In genomic region chr9:136095495-136096058, GRCh38 we compare ENCODE assay signal across 8 cellular contexts. TPM values are rescaled to one million over a fixed set of nuclear protein-coding genes. Genes with fewer than 3 reads are reported as not detected.
A peak's percentile ranks its signal among the peaks of the same experiment; 100 is the strongest.
DNase-seq lines count a peak whose midpoint lies in the region; ATAC-seq, FAIRE-seq and TF ChIP-seq lines count a peak whose summit lies in the region.

No MANE protein-coding gene starts in this region.

- H3K4me1 ChIP-seq in A549 = peaks cover 43% of the 10 kb centered on the region
- H3K4me1 ChIP-seq in HEK293 (ENCODE audit: control insufficient read depth, insufficient read depth, low read length) = peaks cover 3% of the 10 kb centered on the region; the same call in 1 of the 2 replicates
- H3K4me1 ChIP-seq in astrocyte (ENCODE audit: insufficient read depth, low read length) = peaks cover 28% of the 10 kb centered on the region
- H3K4me1 ChIP-seq in iPS-18a (ENCODE audit: control insufficient read depth, low read depth, low read length) = peaks cover 5% of the 10 kb centered on the region
- peaks cover 22 to 68% (median 60%) of the 10 kb centered on the region in 6 donors for H3K4me1 ChIP-seq in spleen

- peaks cover 3% of the 10 kb centered on the region for H3K36me3 Mint-ChIP-seq in astrocyte (ENCODE audit: low read depth, unreplicated experiment)

- no peak for TF ChIP-seq POLR2A in A549 (IDR thresholded peaks at IDR 0.05; ENCODE audit: low read length)
- no peak for TF ChIP-seq POLR2A in spleen (IDR thresholded peaks at IDR 0.05)

- H3K4me1 Mint-ChIP-seq in astrocyte (ENCODE audit: low read depth, unreplicated experiment) = peaks cover 20% of the 10 kb centered on the region

- H3K9ac ChIP-seq in astrocyte (ENCODE audit: low read length) = peak overlapping the region; percentile 31
- H3K9ac ChIP-seq in iPS-18a (ENCODE audit: low read length) = no peak overlapping the region

- FAIRE-seq in A549 (lab: Jason Lieb, UNC) = no peak
- FAIRE-seq in astrocyte (lab: Jason Lieb, UNC) = no peak

- no peak for TF ChIP-seq EP300 in A549 (IDR thresholded peaks at IDR 0.05)

- peak; percentile 31 to 35 for ATAC-seq in A549
- ATAC-seq in GM19035 (IDR thresholded peaks at IDR 0.05; ENCODE audit: unreplicated experiment) = no peak

- H3K4me3 ChIP-seq in A549 = peak overlapping the region; percentile 79
- peak overlapping the region; percentile 63 for H3K4me3 ChIP-seq in HEK293 (ENCODE audit: low read depth, low read length)
- H3K4me3 ChIP-seq in astrocyte (ENCODE audit: insufficient read depth, low read depth, low read length) = peak overlapping the region; percentile 39
- peak overlapping the region; percentile 27 for H3K4me3 ChIP-seq in iPS-18a (ENCODE audit: low read length)
- peak overlapping the region; percentile 57 to 94 (median 84) for H3K4me3 ChIP-seq in spleen

- WGBS in A549 (ENCODE audit: missing lambda C conversion rate) = under 1% methylated on average over 15 of the region's 73 CpGs
- WGBS in spleen, 5 donors = 1 to 6% (median 3%) methylated on average over 27 to 73 of the region's 73 CpGs

- H3K27ac ChIP-seq in A549 = peak overlapping the region; percentile 92 to 94
- H3K27ac ChIP-seq in HEK293 (ENCODE audit: extremely low read depth, low read depth, low read length) = no peak overlapping the region
- no peak overlapping the region for H3K27ac ChIP-seq in astrocyte (ENCODE audit: low read depth, low read length)
- H3K27ac ChIP-seq in iPS-18a (ENCODE audit: low read length) = no peak overlapping the region
- peak overlapping the region; percentile 74 to 95 (median 92) for H3K27ac ChIP-seq in spleen

- H3K4me2 ChIP-seq in A549 (peak overlapping the region; percentile 97), astrocyte (ENCODE audit: low read length) (peak overlapping the region; percentile 94)

- POLR2A ChIA-PET in A549 (lab: Yijun Ruan, JAX) (interaction anchor here (0.6 to 1.4 kb wide), 5 partner anchors 10 to 1166 kb away, joined by 3 to 8 read pairs (median 3); partner anchors contain the start of gene TMEM250), HEK293 (lab: Yijun Ruan, JAX) (interaction anchor here (0.7 to 6.9 kb wide), 8 partner anchors 14 to 135 kb away, joined by 3 to 84 read pairs (median 5); partner anchors contain the start of genes TMEM250 and UBAC1)

- H3K79me2 ChIP-seq in astrocyte (ENCODE audit: insufficient read depth, low read length) = peaks cover 44% of the 10 kb centered on the region

- no peak overlapping the region for H3K27ac Mint-ChIP-seq in astrocyte (ENCODE audit: unreplicated experiment)

- CTCF ChIA-PET in A549 (lab: Yijun Ruan, JAX) = interaction anchor here (0.9 to 4.4 kb wide), 5 partner anchors 11 to 103 kb away, joined by 3 to 27 read pairs (median 3); no protein-coding TSS in a partner anchor
- CTCF ChIA-PET in HEK293 (lab: Yijun Ruan, JAX) = interaction anchor here (0.6 to 1.9 kb wide), 7 partner anchors 14 to 635 kb away, joined by 3 to 6 read pairs (median 4); no protein-coding TSS in a partner anchor

- peaks cover 9% of the 10 kb centered on the region for H3K27me3 Mint-ChIP-seq in astrocyte (ENCODE audit: low read depth, unreplicated experiment)

- TF ChIP-seq CTCF in A549 (IDR thresholded peaks at IDR 0.05) = no peak
- no peak for TF ChIP-seq CTCF in HEK293 (tag by site-specific recombination; IDR thresholded peaks at IDR 0.05)
- no peak for TF ChIP-seq CTCF in astrocyte (IDR thresholded peaks at IDR 0.05; ENCODE audit: insufficient read depth, low read depth, low read length)
- TF ChIP-seq CTCF in spleen (IDR thresholded peaks at IDR 0.05 in 8 of 11, conservative IDR thresholded peaks at IDR 0.05 in 3 of 11) = no peak

- TF ChIP-seq RAD21 in A549 (conservative IDR thresholded peaks at IDR 0.05 in 1 of 2, IDR thresholded peaks at IDR 0.05 in 1 of 2) = no peak; a peak in 1 of 5 replicates

- H3K27me3 ChIP-seq in astrocyte (ENCODE audit: insufficient read depth, low read length) = no peaks in the 10 kb centered on the region
- peaks cover 42% of the 10 kb centered on the region for H3K27me3 ChIP-seq in iPS-18a (ENCODE audit: control insufficient read depth, insufficient read depth, low read length)
- peaks cover 0 to 55% (median 0%) of the 10 kb centered on the region in 7 donors for H3K27me3 ChIP-seq in spleen (replicated peaks in 1 of 7)

- no peaks in the 10 kb centered on the region for H3K9me3 Mint-ChIP-seq in astrocyte (ENCODE audit: unreplicated experiment)

- intact Hi-C loops in spleen (cut with DNase I; ENCODE audit: low total_unique reads) = no loop called here

- DNase-seq in A549 (ENCODE audit: low read depth in 1 of 2, low spot score in 1 of 2) = peak in 1 of 2 experiments; percentile 51
- no peak for DNase-seq in astrocyte (ENCODE audit: low read depth)
- DNase-seq in spleen = peak; percentile 89
- DNase-seq in MV-4-11 (lab: John Stamatoyannopoulos, UW) = no peak
- DNase-seq in NCI-H774 (lab: John Stamatoyannopoulos, UW) = no peak

- H3K4me3 Mint-ChIP-seq in astrocyte (ENCODE audit: unreplicated experiment) = peak overlapping the region; percentile 72

- peaks cover 0 to 11% of the 10 kb centered on the region in 2 experiments; a peak in 1 of 3 replicates for H3K36me3 ChIP-seq in HEK293 (ENCODE audit: control insufficient read depth in 2 of 2, insufficient read depth in 1 of 2, low read length in 2 of 2)
- H3K36me3 ChIP-seq in astrocyte (ENCODE audit: insufficient read depth, low read length) = no peaks in the 10 kb centered on the region
- H3K36me3 ChIP-seq in iPS-18a (ENCODE audit: control insufficient read depth, low read depth, low read length) = no peaks in the 10 kb centered on the region
- peaks cover 0 to 12% (median 0%) of the 10 kb centered on the region in 6 donors for H3K36me3 ChIP-seq in spleen

- H3K9me3 ChIP-seq in A549 (no peaks in the 10 kb centered on the region), HEK293 (ENCODE audit: control insufficient read depth, insufficient read depth, low read depth, low read length) (no peaks in the 10 kb centered on the region), astrocyte (ENCODE audit: insufficient read depth, low read depth, low read length) (no peaks in the 10 kb centered on the region), iPS-18a (ENCODE audit: control insufficient read depth, low read depth, low read length) (no peaks in the 10 kb centered on the region), spleen (no peaks in the 10 kb centered on the region)

- H2AFZ ChIP-seq in astrocyte (ENCODE audit: low read depth, low read length) = peak overlapping the region; percentile 76

- peaks cover 37% of the 10 kb centered on the region for H4K20me1 ChIP-seq in astrocyte (ENCODE audit: insufficient read depth, low read length)

TF ChIP-seq in A549, 52 proteins besides CTCF, POLR2A, EP300 and RAD21:
- TF ChIP-seq FOSL2 (IDR thresholded peaks at IDR 0.05) = no peak
- no peak for TF ChIP-seq FOSL2 (CRISPR knock-in tag; IDR thresholded peaks at IDR 0.05)
- TF ChIP-seq ZSCAN20 (CRISPR knock-in tag; IDR thresholded peaks at IDR 0.05) = no peak
- no peak for TF ChIP-seq RCOR1 (IDR thresholded peaks at IDR 0.05; ENCODE audit: low read depth, low read length)
- TF ChIP-seq HDAC2 (IDR thresholded peaks at IDR 0.05) = no peak
- no peak for TF ChIP-seq BHLHE40 (IDR thresholded peaks at IDR 0.05; ENCODE audit: low read depth, low read length)
- TF ChIP-seq MAFK (IDR thresholded peaks at IDR 0.05; ENCODE audit: partially characterized antibody) = no peak
- 0 out of 2 replicates have a peak, but pooled peaks have one; percentile 48 for TF ChIP-seq TFCP2L1 (CRISPR knock-in tag; IDR thresholded peaks at IDR 0.05)

TF ChIP-seq in HEK293, 187 proteins besides CTCF, POLR2A, EP300 and RAD21 (continues in another document):
- TF ChIP-seq PATZ1 (tag by site-specific recombination; IDR thresholded peaks at IDR 0.05) (peak; percentile 16; the same call in 1 of the 2 replicates), GLI4 (tag by site-specific recombination; IDR thresholded peaks at IDR 0.05) (no peak), ZNF48 (tag by site-specific recombination; IDR thresholded peaks at IDR 0.05) (no peak), ZBTB17 (tag by site-specific recombination; IDR thresholded peaks at IDR 0.05) (no peak)

RNA-seq across cellular contexts. Expression of gene NACC2, which starts 0.5 kb away (rescaled TPM):
- 12.7 and 16.1 TPM in 2 replicates for polyA plus RNA-seq in A549 (2011; rRNA removed)
- 24.7 and 31.7 TPM in 2 replicates for polyA plus RNA-seq in A549 (2012; cell fraction: cytosol; rRNA removed)
- 60.5 and 64.5 TPM in 2 replicates for polyA plus RNA-seq in A549 (2012; cell fraction: nucleus; rRNA removed)
- 28.4 to 29.5 TPM (median 29.2 TPM) in 3 replicates for polyA plus RNA-seq in A549 (2017; fragmentation: RNase III; extraction: RNeasy Plus Mini Kit Qiagen cat#74134 plus additional on column Dnase treatment)
- 16.6 and 18.9 TPM in 2 replicates for polyA minus RNA-seq in A549 (2011; rRNA and poly(A)+ RNA removed)
- total RNA-seq in astrocyte = 31.3 and 34.0 TPM in 2 replicates
- total RNA-seq in spleen = 10 to 100 TPM; 17.0 to 34.9 (median 26.5) TPM
- 1 to 10 TPM; 2.1 to 7.9 (median 2.4) TPM for polyA plus RNA-seq in spleen

RNA-seq across cellular contexts. Expression of gene TMEM250, which starts 23.1 kb away (rescaled TPM):
- polyA plus RNA-seq in A549 (2011; rRNA removed) (13.0 and 15.3 TPM in 2 replicates), A549 (2017; fragmentation: RNase III; extraction: RNeasy Plus Mini Kit Qiagen cat#74134 plus additional on column Dnase treatment) (31.4 to 35.2 TPM (median 34.0 TPM) in 3 replicates), spleen (10 to 100 TPM; 10.7 to 28.9 (median 14.8) TPM)
- 19.7 and 31.3 TPM in 2 replicates for polyA plus RNA-seq in A549 (2012; cell fraction: cytosol; rRNA removed)
- 34.7 and 47.6 TPM in 2 replicates for polyA plus RNA-seq in A549 (2012; cell fraction: nucleus; rRNA removed)
- polyA minus RNA-seq in A549 (2011; rRNA and poly(A)+ RNA removed) = 16.1 and 19.3 TPM in 2 replicates
- total RNA-seq in astrocyte (29.8 and 30.3 TPM in 2 replicates), spleen (10 to 100 TPM; 23.3 to 31.3 (median 25.8) TPM)

Comparison
In these comparisons a context has a peak if more than half of its experiments do, and no peak if none do; other contexts are left out.
1. H3K27ac ChIP-seq: peak in A549 (2 of 2) and spleen (8 of 8); none in HEK293 (single experiment), astrocyte (single experiment) and iPS-18a (single experiment).
2. H3K4me3 ChIP-seq: peak in every context shown above with its lines; median percentile 84 in spleen; 79 in A549; 63 in HEK293; 39 in astrocyte; 27 in iPS-18a.